In the genomic region with DNA sequence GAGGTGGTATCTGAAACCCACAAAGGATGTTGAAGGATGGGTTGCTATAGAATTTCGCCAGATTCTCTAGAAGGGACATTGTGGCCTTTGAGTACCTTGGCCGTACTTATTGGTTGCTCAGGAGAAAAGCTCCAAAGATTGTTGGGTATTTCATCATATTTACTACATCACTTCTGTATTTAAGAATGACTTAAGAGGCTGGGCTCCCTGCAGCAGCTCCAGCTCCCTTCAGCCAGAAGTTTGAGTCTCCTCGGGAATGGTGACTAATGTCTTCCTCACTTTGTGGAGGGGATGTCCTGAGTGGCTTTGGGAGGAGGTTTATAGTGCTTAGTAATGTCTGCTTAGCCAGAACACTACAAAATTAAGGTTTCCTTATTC, we compare ENCODE assay signal across 12 cellular contexts. TPM values are rescaled to one million over a fixed set of nuclear protein-coding genes. Genes with fewer than 3 reads are reported as not detected.
DNase-seq lines count a peak whose midpoint lies in the region; ATAC-seq, FAIRE-seq and TF ChIP-seq lines count a peak whose summit lies in the region.
"Had no signal": no experiment of that assay in that cellular context is flagged by ENCODE, and none has a peak within 500 bp of the region (broad histone marks: within the 10 kb centered on the region; RNA-seq: fewer than 3 reads in every experiment).

No MANE protein-coding gene starts in this region.

- H3K27me3 ChIP-seq in K562 (ENCODE audit: control insufficient read depth in 2 of 2, insufficient read depth in 2 of 2, low read length in 2 of 2) (no peaks in the 10 kb centered on the region), upper lobe of right lung (no peaks in the 10 kb centered on the region)

- no peak overlapping the region for H3K27ac ChIP-seq in K562 (ENCODE audit: extremely low read depth, low read depth, low read length)
- H3K27ac ChIP-seq in upper lobe of right lung: no peak overlapping the region

- in situ Hi-C loops in K562 (cut with MboI): no loop called here

- H3K4me3 ChIP-seq in K562: no peak overlapping the region
- H3K4me3 ChIP-seq in upper lobe of right lung: no peak overlapping the region

- TF ChIP-seq POLR2A in K562 (conservative IDR thresholded peaks at IDR 0.05): no peak

- H2AFZ ChIP-seq in K562 (ENCODE audit: low read depth, low read length): no peak overlapping the region

- BruUV-seq in K562 (replicated peaks; lab: Mats Ljungman, UMichigan): no TSS peak

- no peaks in the 10 kb centered on the region for H3K79me2 ChIP-seq in K562 (ENCODE audit: control insufficient read depth, insufficient read depth, low read length)

- DNase-seq in SIG-M5 treated with dmso at 0.1 percent for 504 hours (lab: John Stamatoyannopoulos, UW; ENCODE audit: unreplicated experiment) (peak; percentile 22), SIG-M5 (lab: John Stamatoyannopoulos, UW) (no peak), K562 (ENCODE audit: extremely low read depth in 1 of 4, low spot score in 3 of 4) (no peak), hepatic stellate cell (ENCODE audit: low spot score) (peak; percentile 86), upper lobe of right lung (no peak)
- no peak for DNase-seq in activated CD4-positive, alpha-beta T cell treated with anti-CD3 and anti-CD28 coated beads for 4 hours
- DNase-seq: activated T-cell treated with anti-CD3 and anti-CD28 coated beads for 4 hours, NCI-H510A treated with DMSO at 0.1 percent for 48 hours had no signal

- H4K20me1 ChIP-seq in K562 (replicated peaks; ENCODE audit: control insufficient read depth, insufficient read depth, low read length): no peaks in the 10 kb centered on the region

- ATAC-seq in K562: no peak
- peak; percentile 30 for ATAC-seq in upper lobe of right lung
- no peak for ATAC-seq in GM19035 (IDR thresholded peaks at IDR 0.05; ENCODE audit: unreplicated experiment)
- no peak for ATAC-seq in GM19324 (IDR thresholded peaks at IDR 0.05; ENCODE audit: low FRiP score, unreplicated experiment)

- TF ChIP-seq CTCF in K562 (IDR thresholded peaks at IDR 0.05 in 2 of 3, conservative IDR thresholded peaks at IDR 0.05 in 1 of 3; ENCODE audit: insufficient read depth in 2 of 3, low read depth in 1 of 3, low read length in 3 of 3) (no peak), upper lobe of right lung (IDR thresholded peaks at IDR 0.05) (no peak)

- WGBS in K562 (ENCODE audit: insufficient coverage, low coverage, missing lambda C conversion rate): 68% methylated on average over 3 of the region's 3 CpGs

- no peak for TF ChIP-seq EP300 in K562 (IDR thresholded peaks at IDR 0.05; ENCODE audit: low read length)

- TF ChIP-seq RAD21 in K562 (CRISPR knock-in tag; conservative IDR thresholded peaks at IDR 0.05 in 1 of 2, IDR thresholded peaks at IDR 0.05 in 1 of 2): no peak

- CTCF ChIA-PET in K562 (lab: Yijun Ruan, JAX; ENCODE audit: low intra/inter-chr PET ratio): no interaction called here

- H3K4me1 ChIP-seq in K562 (replicated peaks in 1 of 2; ENCODE audit: control insufficient read depth in 2 of 2, insufficient read depth in 2 of 2, low read length in 2 of 2): 0 out of 5 replicates have a peak, but pooled peaks cover 0 to 3% of the 10 kb centered on the region in 2 experiments
- H3K4me1 ChIP-seq in upper lobe of right lung: no peaks in the 10 kb centered on the region

- POLR2A ChIA-PET in K562 (lab: Yijun Ruan, JAX): no interaction called here

- H3K36me3 ChIP-seq in K562 (ENCODE audit: control insufficient read depth, insufficient read depth, low read length): peaks cover 74% of the 10 kb centered on the region; the same call in 2 of the 3 replicates
- H3K36me3 ChIP-seq in upper lobe of right lung: peaks cover 29% of the 10 kb centered on the region

- no peaks in the 10 kb centered on the region for H3K9me1 ChIP-seq in K562 (ENCODE audit: control insufficient read depth, insufficient read depth, low read length)

- intact Hi-C loops in K562 (cut with micrococcal nuclease): no loop called here
- intact Hi-C loops in upper lobe of right lung (cut with DNase I): no loop called here

- FAIRE-seq in K562 (lab: Jason Lieb, UNC): no peak
- FAIRE-seq: A204.1, colon had no signal

- H3K9me3 ChIP-seq in K562 (replicated peaks; ENCODE audit: control insufficient read depth, insufficient read depth, low read depth, low read length): no peaks in the 10 kb centered on the region
- H3K9me3 ChIP-seq in upper lobe of right lung: no peaks in the 10 kb centered on the region

- no peak overlapping the region for H3K9ac ChIP-seq in K562 (ENCODE audit: insufficient read depth in 1 of 2, low read depth in 2 of 2, low read length in 2 of 2)

- H3K4me2 ChIP-seq in K562 (ENCODE audit: insufficient read depth, low read length): no peak overlapping the region

TF ChIP-seq in K562, 482 proteins besides CTCF, POLR2A, EP300 and RAD21:
- TF ChIP-seq ELF2 (CRISPR knock-in tag; IDR thresholded peaks at IDR 0.05): no peak
- peak; percentile 75 for TF ChIP-seq ATF3 (IDR thresholded peaks at IDR 0.05)
- no peak for TF ChIP-seq ATF3 (CRISPR knock-in tag; conservative IDR thresholded peaks at IDR 0.05)
- no peak for TF ChIP-seq CEBPG (CRISPR knock-in tag; IDR thresholded peaks at IDR 0.05)
- TF ChIP-seq CEBPG (tag; conservative IDR thresholded peaks at IDR 0.05 in 1 of 2, IDR thresholded peaks at IDR 0.05 in 1 of 2): peak; percentile 31 to 96; a peak in 3 of 4 replicates

RNA-seq across cellular contexts. Expression of gene MINDY4, which starts 18.1 kb away (rescaled TPM):
- total RNA-seq in K562 (2011; cell fraction: chromatin; rRNA removed; ENCODE audit: low replicate concordance): 30.4 and 31.9 TPM in 2 replicates
- 15.9 and 17.5 TPM in 2 replicates for total RNA-seq in K562 (2011; cell fraction: nucleolus; rRNA removed)
- 20.6 and 29.6 TPM in 2 replicates for total RNA-seq in K562 (2011; cell fraction: nucleoplasm; rRNA removed)
- total RNA-seq in K562 (2014; rRNA removed) (11.0 and 13.0 TPM in 2 replicates), K562 (2014; rRNA removed; fragmentation: Illumina TruSeq; extraction: Trizol) (9.9 and 11.9 TPM in 2 replicates), K562 (2015; rRNA removed; fragmentation: Illumina TruSeq; extraction: Trizol) (14.1 and 14.4 TPM in 2 replicates), K562 (2021) (12.6 and 13.1 TPM in 2 replicates), upper lobe of right lung (20.1 TPM)
- polyA plus RNA-seq in K562 (2011; rRNA removed) (4.9 and 8.1 TPM in 2 replicates), K562 (2014; fragmentation: Illumina TruSeq; extraction: Trizol) (13.6 and 16.7 TPM in 2 replicates), K562 (2014; fragmentation: Nextera tagmentation; extraction: Ambion mirVana) (1 to 10 TPM; 2.1 to 2.3 TPM), K562 (2014; rRNA removed) (9.7 and 10.0 TPM in 2 replicates)
- polyA plus RNA-seq in K562 (2011; cell fraction: cytosol; rRNA removed): 3.5 and 6.6 TPM in 2 replicates
- 14.3 and 27.5 TPM in 2 replicates for polyA plus RNA-seq in K562 (2011; cell fraction: nucleus; rRNA removed)
- 8.7 and 10.6 TPM in 2 replicates for polyA plus RNA-seq in K562 (2012)
- polyA minus RNA-seq in K562 (2011; rRNA and poly(A)+ RNA removed): 8.8 and 10.5 TPM in 2 replicates
- polyA minus RNA-seq in K562 (2011; cell fraction: cytosol; rRNA and poly(A)+ RNA removed): 4.8 and 6.0 TPM in 2 replicates
- polyA minus RNA-seq in K562 (2011; cell fraction: nucleus; rRNA and poly(A)+ RNA removed): 21.9 and 22.3 TPM in 2 replicates

RNA-seq across cellular contexts. Expression of gene INMT, which starts 37.4 kb away (rescaled TPM):
- not detected in 2 replicates for total RNA-seq in K562 (2011; cell fraction: chromatin; rRNA removed; ENCODE audit: low replicate concordance)
- not detected in 2 replicates for total RNA-seq in K562 (2011; cell fraction: nucleolus; rRNA removed)
- not detected in 2 replicates for total RNA-seq in K562 (2011; cell fraction: nucleoplasm; rRNA removed)
- total RNA-seq in K562 (2014; rRNA removed) (not detected in 2 replicates), K562 (2014; rRNA removed; fragmentation: Illumina TruSeq; extraction: Trizol) (not detected in 2 replicates), K562 (2015; rRNA removed; fragmentation: Illumina TruSeq; extraction: Trizol) (0.04 TPM in 1 of 2 replicates, not detected in the other), K562 (2021) (0.11 and 0.27 TPM in 2 replicates), upper lobe of right lung (501 TPM)
- polyA plus RNA-seq in K562 (2011; rRNA removed) (not detected in 2 replicates), K562 (2014; fragmentation: Illumina TruSeq; extraction: Trizol) (not detected in 2 replicates), K562 (2014; fragmentation: Nextera tagmentation; extraction: Ambion mirVana) (not detected), K562 (2014; rRNA removed) (not detected in 2 replicates)
- polyA plus RNA-seq in K562 (2011; cell fraction: cytosol; rRNA removed): not detected in 2 replicates
- not detected in 2 replicates for polyA plus RNA-seq in K562 (2011; cell fraction: nucleus; rRNA removed)
- polyA plus RNA-seq in K562 (2012): 0.05 TPM in 1 of 2 replicates, not detected in the other
- not detected in 2 replicates for polyA minus RNA-seq in K562 (2011; rRNA and poly(A)+ RNA removed)
- not detected in 2 replicates for polyA minus RNA-seq in K562 (2011; cell fraction: cytosol; rRNA and poly(A)+ RNA removed)
- polyA minus RNA-seq in K562 (2011; cell fraction: nucleus; rRNA and poly(A)+ RNA removed): not detected in 2 replicates

Comparison
In these comparisons a context has a peak if more than half of its experiments do, and no peak if none do; other contexts are left out.
1. DNase-seq: peak in SIG-M5 treated with dmso at 0.1 percent for 504 hours (single experiment) and hepatic stellate cell (single experiment); none in SIG-M5 (single experiment), K562 (0 of 4), upper lobe of right lung (single experiment) and activated CD4-positive, alpha-beta T cell treated with anti-CD3 and anti-CD28 coated beads for 4 hours (0 of 2).
2. RNA of gene INMT, which starts 37.4 kb away (total RNA-seq): 501 TPM in upper lobe of right lung (single experiment); 0.04 to 0.27 TPM in K562; every median in the first group is over 100 times any median in the second.